In the genomic region with DNA sequence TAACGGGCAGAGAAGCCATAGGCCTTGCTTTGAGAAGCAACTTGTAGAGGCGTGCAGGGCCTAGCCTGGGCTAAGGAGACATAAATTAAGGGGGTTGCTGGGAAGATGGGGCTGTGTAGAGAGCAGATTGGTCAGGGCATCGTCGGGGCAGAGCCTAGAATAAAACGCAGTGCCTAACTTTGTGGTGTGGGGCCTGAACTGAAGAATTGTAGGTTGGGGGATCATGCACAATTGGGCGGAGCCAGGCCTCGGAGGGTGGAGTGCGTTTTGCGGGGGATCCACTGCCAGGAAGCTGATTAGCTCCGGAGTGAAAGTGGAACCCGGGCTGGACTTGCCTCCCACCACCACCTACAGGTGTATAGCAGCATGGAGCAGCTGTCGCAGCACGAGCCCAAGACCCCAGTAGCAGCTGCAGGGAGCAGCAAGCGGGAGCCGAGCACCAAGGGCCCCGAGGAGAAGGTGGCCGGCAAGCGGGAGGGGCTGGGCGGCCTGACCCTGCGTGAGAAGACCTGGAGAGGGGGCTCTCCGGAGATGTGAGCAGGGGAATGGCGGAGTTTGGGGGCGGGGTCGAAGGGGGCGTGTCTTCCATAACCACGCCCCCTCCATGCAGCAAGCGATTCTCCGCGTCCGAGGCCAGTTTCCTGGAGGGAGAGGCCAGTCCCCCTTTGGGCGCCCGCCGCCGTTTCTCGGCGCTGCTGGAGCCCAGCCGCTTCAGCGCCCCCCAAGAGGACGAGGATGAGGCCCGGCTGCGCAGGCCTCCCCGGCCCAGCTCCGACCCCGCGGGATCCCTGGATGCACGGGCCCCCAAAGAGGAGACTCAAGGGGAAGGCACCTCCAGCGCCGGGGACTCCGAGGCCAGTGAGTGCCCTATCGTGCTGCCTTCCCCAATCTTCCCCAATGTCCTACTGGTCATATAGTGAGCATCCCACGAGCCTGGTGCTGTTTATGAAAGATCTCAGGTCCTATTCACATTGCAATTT, we compare ENCODE assay signal across 1 cellular context.
TF ChIP-seq lines count a peak whose summit lies in the region.

No MANE protein-coding gene starts in this region.

TF ChIP-seq in endothelial cell of umbilical vein, 7 proteins besides CTCF, POLR2A, EP300 and RAD21:
- TF ChIP-seq, protein P1, sequence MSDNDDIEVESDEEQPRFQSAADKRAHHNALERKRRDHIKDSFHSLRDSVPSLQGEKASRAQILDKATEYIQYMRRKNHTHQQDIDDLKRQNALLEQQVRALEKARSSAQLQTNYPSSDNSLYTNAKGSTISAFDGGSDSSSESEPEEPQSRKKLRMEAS (IDR thresholded peaks at IDR 0.05; ENCODE audit: insufficient read depth, insufficient read length) = no peak
- no peak for TF ChIP-seq GATA2 (IDR thresholded peaks at IDR 0.05; ENCODE audit: insufficient read depth, insufficient read length, low read depth, low read length)
- no peak for TF ChIP-seq MYC (IDR thresholded peaks at IDR 0.05; ENCODE audit: low read depth, low read length)
- no peak for TF ChIP-seq FOS (IDR thresholded peaks at IDR 0.05; ENCODE audit: borderline replicate concordance, insufficient read depth, low read length)
- TF ChIP-seq JUN (IDR thresholded peaks at IDR 0.05; ENCODE audit: borderline replicate concordance, insufficient read depth, insufficient read length, low read depth) = no peak
- TF ChIP-seq POLR2AphosphoS5 (IDR thresholded peaks at IDR 0.05; ENCODE audit: insufficient read depth, low read depth, low read length) = no peak
- no peak for TF ChIP-seq EZH2 (IDR thresholded peaks at IDR 0.05; ENCODE audit: borderline replicate concordance, low read depth, low read length, severe bottlenecking)
